Comparison of ENCODE assay signal across 19 cellular contexts in the genomic region with DNA sequence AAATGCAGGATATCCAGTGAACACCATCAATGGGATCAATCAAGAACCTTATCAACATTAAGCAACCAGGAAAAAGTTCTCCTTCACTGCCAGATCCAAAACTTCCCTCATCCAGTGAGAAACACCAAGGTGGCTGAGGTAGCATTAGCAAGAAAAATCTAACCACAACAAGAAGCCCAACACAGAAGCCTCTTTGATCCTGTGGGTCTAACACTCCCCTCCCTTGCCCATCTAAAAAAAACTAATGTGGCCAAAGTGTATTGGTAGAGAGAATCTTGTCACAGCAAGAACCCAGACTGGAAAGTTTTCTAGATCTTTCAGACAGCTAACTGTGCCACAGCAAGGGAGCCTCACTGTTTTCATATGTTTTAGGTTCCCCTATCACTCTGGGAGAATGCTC.
DNase-seq lines count a peak whose midpoint lies in the region; ATAC-seq, FAIRE-seq and TF ChIP-seq lines count a peak whose summit lies in the region.
"Had no signal": no experiment of that assay in that cellular context is flagged by ENCODE, and none has a peak within 500 bp of the region (broad histone marks: within the 10 kb centered on the region; RNA-seq: fewer than 3 reads in every experiment).

No MANE protein-coding gene starts in this region.

- H3K79me1 ChIP-seq in H1 (ENCODE audit: low read depth, low read length) (no peaks in the 10 kb centered on the region), neuronal stem cell (ENCODE audit: low read depth, low read length) (no peaks in the 10 kb centered on the region)

- no peak overlapping the region for H2AFZ ChIP-seq in DND-41 (ENCODE audit: low read depth, low read length)
- H2AFZ ChIP-seq in H1 (ENCODE audit: low read length), result peak overlapping the region; percentile 70; the same call in 1 of the 2 replicates
- peak overlapping the region; percentile 45 for H2AFZ ChIP-seq in neuronal stem cell (ENCODE audit: low read length)

- peaks cover 5% of the 10 kb centered on the region; the same call in 1 of the 2 replicates for H3K4me1 ChIP-seq in DND-41 (ENCODE audit: insufficient read depth, low read length)
- H3K4me1 ChIP-seq in H1 (replicated peaks in 1 of 4; ENCODE audit: control insufficient read depth in 3 of 4, insufficient read depth in 4 of 4, low read length in 3 of 4), result no peaks in the 10 kb centered on the region
- H3K4me1 ChIP-seq in neuronal stem cell (ENCODE audit: control insufficient read depth in 2 of 2, insufficient read depth in 1 of 2, low read depth in 1 of 2, low read length in 2 of 2), result no peaks in the 10 kb centered on the region
- H3K4me1 ChIP-seq: BLaER1 treated with 17β-estradiol and CSF1 and Interleukin-3, amounts not matched to agents 10 nM and 100 nM; Caco-2 had no signal

- H3K27ac ChIP-seq in DND-41 (ENCODE audit: low read length), result no peak overlapping the region
- no peak overlapping the region for H3K27ac ChIP-seq in H1 (ENCODE audit: low read depth, low read length)
- H3K27ac ChIP-seq in neuronal stem cell (replicated peaks; ENCODE audit: low read length), result no peak overlapping the region
- H3K27ac ChIP-seq: 22Rv1; A549; BLaER1 treated with 17β-estradiol and CSF1 and Interleukin-3, amounts not matched to agents 10 nM and 100 nM; C4-2B had no signal

- H3K27me3 ChIP-seq in DND-41 (ENCODE audit: insufficient read depth, low read length, poor library complexity) (no peaks in the 10 kb centered on the region), H1 (replicated peaks in 1 of 4; ENCODE audit: control insufficient read depth in 3 of 4, extremely low read depth in 1 of 4, insufficient read depth in 3 of 4, low read length in 3 of 4) (no peaks in the 10 kb centered on the region; a peak in 1 of 7 replicates), neuronal stem cell (ENCODE audit: control insufficient read depth in 3 of 3, insufficient read depth in 3 of 3, low read depth in 1 of 3, low read length in 3 of 3) (no peaks in the 10 kb centered on the region)
- H3K27me3 ChIP-seq: BLaER1 treated with 17β-estradiol and CSF1 and Interleukin-3, amounts not matched to agents 10 nM and 100 nM had no signal

- no peak overlapping the region for H3K4me2 ChIP-seq in DND-41 (ENCODE audit: insufficient read depth, low read length)
- H3K4me2 ChIP-seq in H1 (ENCODE audit: insufficient read depth in 1 of 2, low read depth in 2 of 2, low read length in 2 of 2), result no peak overlapping the region
- H3K4me2 ChIP-seq in neuronal stem cell (ENCODE audit: insufficient read depth, low read length, poor library complexity, severe bottlenecking), result no peak overlapping the region
- H3K4me2 ChIP-seq: A549; BLaER1 treated with 17β-estradiol and CSF1 and Interleukin-3, amounts not matched to agents 10 nM and 100 nM had no signal

- H2BK12ac ChIP-seq in H1 (ENCODE audit: low read depth, low read length) (no peak overlapping the region), neuronal stem cell (ENCODE audit: low read length) (no peak overlapping the region)

- H2BK20ac ChIP-seq in H1 (ENCODE audit: low read length), result no peak overlapping the region

- POLR2A ChIA-PET in H1 (lab: Charles Lee; ENCODE audit: partially characterized antibody), result no interaction called here

- no peak overlapping the region for H3K9ac ChIP-seq in DND-41 (ENCODE audit: low read depth, low read length)
- H3K9ac ChIP-seq in H1 (replicated peaks in 1 of 4; ENCODE audit: extremely low read depth in 1 of 4, low read depth in 3 of 4, low read length in 3 of 4), result no peak overlapping the region
- H3K9ac ChIP-seq in neuronal stem cell (ENCODE audit: low read depth, low read length, poor library complexity), result no peak overlapping the region
- H3K9ac ChIP-seq: BLaER1 treated with 17β-estradiol and CSF1 and Interleukin-3, amounts not matched to agents 10 nM and 100 nM had no signal

- H3K23me2 ChIP-seq in H1 (ENCODE audit: low read depth, low read length), result no peaks in the 10 kb centered on the region

- no peak for TF ChIP-seq EP300 in H1 (IDR thresholded peaks at IDR 0.05; ENCODE audit: borderline replicate concordance in 1 of 2, low read depth in 2 of 2, low read length in 2 of 2)

- H3K4me3 ChIP-seq in DND-41 (ENCODE audit: low read depth in 1 of 2, low read length in 2 of 2), result no peak overlapping the region
- no peak overlapping the region for H3K4me3 ChIP-seq in H1 (ENCODE audit: extremely low read depth in 1 of 4, insufficient read depth in 2 of 4, low read depth in 3 of 4, low read length in 4 of 4)
- H3K4me3 ChIP-seq in neuronal stem cell (ENCODE audit: low read length in 2 of 2), result no peak overlapping the region
- H3K4me3 ChIP-seq: A549; BLaER1 treated with 17β-estradiol and CSF1 and Interleukin-3, amounts not matched to agents 10 nM and 100 nM had no signal

- H3K56ac ChIP-seq in H1 (replicated peaks; ENCODE audit: insufficient read length, low read depth, low read length), result no peak overlapping the region

- TF ChIP-seq POLR2A in H1 (IDR thresholded peaks at IDR 0.05; ENCODE audit: control extremely low read depth in 1 of 2, low read depth in 2 of 2, low read length in 2 of 2), result no peak

- no peak overlapping the region for H3K14ac ChIP-seq in H1 (ENCODE audit: insufficient read length)
- H3K14ac ChIP-seq in neuronal stem cell (ENCODE audit: low read length), result no peak overlapping the region

- CTCF ChIA-PET in H1 (lab: Charles Lee; ENCODE audit: partially characterized antibody), result no interaction called here

- no peak overlapping the region for H3K18ac ChIP-seq in H1 (ENCODE audit: extremely low read depth, low read length)
- no peak overlapping the region for H3K18ac ChIP-seq in neuronal stem cell (ENCODE audit: low read length)

- H3K36me3 ChIP-seq in DND-41 (ENCODE audit: insufficient read depth, low read length), result no peaks in the 10 kb centered on the region
- H3K36me3 ChIP-seq in H1 (ENCODE audit: control insufficient read depth in 2 of 4, insufficient read depth in 4 of 4, low read length in 3 of 4), result no peaks in the 10 kb centered on the region
- H3K36me3 ChIP-seq in neuronal stem cell (replicated peaks in 1 of 2; ENCODE audit: control insufficient read depth in 2 of 2, insufficient read depth in 2 of 2, low read length in 2 of 2), result no peaks in the 10 kb centered on the region
- H3K36me3 ChIP-seq: BLaER1 treated with 17β-estradiol and CSF1 and Interleukin-3, amounts not matched to agents 10 nM and 100 nM had no signal

- H4K8ac ChIP-seq in H1 (ENCODE audit: extremely low read depth, insufficient read depth, low read length) (no peak overlapping the region), neuronal stem cell (ENCODE audit: low read depth, low read length) (no peak overlapping the region)

- H2BK120ac ChIP-seq in H1 (replicated peaks; ENCODE audit: low read depth, low read length) (no peak overlapping the region), neuronal stem cell (ENCODE audit: low read depth, low read length) (no peak overlapping the region)

- H4K5ac ChIP-seq in H1 (ENCODE audit: insufficient read length, low read depth, low read length), result no peak overlapping the region

- H2AK5ac ChIP-seq in H1 (ENCODE audit: low read depth, low read length) (no peak overlapping the region), neuronal stem cell (ENCODE audit: low read depth, low read length) (no peak overlapping the region)

- H3K23ac ChIP-seq in H1 (ENCODE audit: insufficient read length) (no peak overlapping the region), neuronal stem cell (ENCODE audit: low read depth, low read length, poor library complexity) (no peak overlapping the region)

- H4K20me1 ChIP-seq in DND-41 (ENCODE audit: insufficient read depth, low read length) (no peaks in the 10 kb centered on the region), H1 (replicated peaks in 1 of 2; ENCODE audit: control insufficient read depth in 1 of 2, insufficient read depth in 2 of 2, low read length in 2 of 2) (no peaks in the 10 kb centered on the region)
- H4K20me1 ChIP-seq: BLaER1 treated with 17β-estradiol and CSF1 and Interleukin-3, amounts not matched to agents 10 nM and 100 nM had no signal

- FAIRE-seq in H1 (lab: Jason Lieb, UNC), result no peak
- FAIRE-seq: A549, D721Med, G401.6, GM12891, GM19239 had no signal

- H4K91ac ChIP-seq in H1 (replicated peaks; ENCODE audit: insufficient read length, low read length) (no peak overlapping the region), neuronal stem cell (ENCODE audit: low read depth, low read length, poor library complexity) (no peak overlapping the region)

- peak; percentile 17 for DNase-seq in DND-41
- DNase-seq in H1 (ENCODE audit: low read depth in 1 of 2, low spot score in 2 of 2), result no peak
- no peak for DNase-seq in neuronal stem cell (ENCODE audit: low spot score)
- DNase-seq: AML-193; Caco-2; Calu3; CD4-positive, alpha-beta T cell; CD8-positive, alpha-beta T cell; GF-D8 had no signal

- ATAC-seq in DND-41 (ENCODE audit: insufficient read depth, low read depth) (peak; percentile 82), HG03159 (IDR thresholded peaks at IDR 0.05; ENCODE audit: unreplicated experiment) (no peak), HG03175 (IDR thresholded peaks at IDR 0.05; ENCODE audit: unreplicated experiment) (no peak)
- ATAC-seq: A549; CD8-positive, alpha-beta T cell had no signal

- H3K79me2 ChIP-seq in DND-41 (ENCODE audit: insufficient read depth, low read length), result no peaks in the 10 kb centered on the region
- no peaks in the 10 kb centered on the region for H3K79me2 ChIP-seq in H1 (ENCODE audit: control insufficient read depth in 1 of 2, insufficient read depth in 2 of 2, low read length in 2 of 2)

- H2BK15ac ChIP-seq in H1 (ENCODE audit: low read length) (no peak overlapping the region), neuronal stem cell (ENCODE audit: low read length) (no peak overlapping the region)

- no peak for TF ChIP-seq RAD21 in H1 (IDR thresholded peaks at IDR 0.05 in 1 of 2, conservative IDR thresholded peaks at IDR 0.05 in 1 of 2; ENCODE audit: low read depth in 2 of 2, low read length in 2 of 2)

- no peak overlapping the region for H2BK5ac ChIP-seq in H1 (ENCODE audit: low read depth, low read length)
- H2BK5ac ChIP-seq in neuronal stem cell (ENCODE audit: low read length), result no peak overlapping the region

- no peaks in the 10 kb centered on the region for H3K9me3 ChIP-seq in DND-41 (ENCODE audit: insufficient read depth, low read length, severe bottlenecking)
- no peaks in the 10 kb centered on the region for H3K9me3 ChIP-seq in H1 (ENCODE audit: insufficient read depth in 2 of 2, low read depth in 1 of 2, low read length in 1 of 2)
- no peaks in the 10 kb centered on the region for H3K9me3 ChIP-seq in neuronal stem cell (replicated peaks in 1 of 2; ENCODE audit: control insufficient read depth in 2 of 2, insufficient read depth in 1 of 2, low read depth in 1 of 2, low read length in 2 of 2)
- H3K9me3 ChIP-seq: A549; BLaER1 treated with 17β-estradiol and CSF1 and Interleukin-3, amounts not matched to agents 10 nM and 100 nM; Caco-2 had no signal

- H3K4ac ChIP-seq in H1 (replicated peaks; ENCODE audit: insufficient read length, low read depth, low read length), result no peak overlapping the region
- H3K4ac ChIP-seq in neuronal stem cell (ENCODE audit: low read length), result no peak overlapping the region

- no peak for TF ChIP-seq CTCF in DND-41 (IDR thresholded peaks at IDR 0.05; ENCODE audit: borderline replicate concordance, extremely low read depth, low read length, poor library complexity, severe bottlenecking)
- TF ChIP-seq CTCF in H1 (IDR thresholded peaks at IDR 0.05; ENCODE audit: control extremely low read depth in 1 of 3, insufficient read depth in 1 of 3, low read depth in 1 of 3, low read length in 3 of 3), result no peak

TF ChIP-seq in H1, 55 proteins besides CTCF, POLR2A, EP300 and RAD21 (continues in another document):
- no peak for TF ChIP-seq ASH2L (IDR thresholded peaks at IDR 0.05; ENCODE audit: low read length)
